In the genomic region with DNA sequence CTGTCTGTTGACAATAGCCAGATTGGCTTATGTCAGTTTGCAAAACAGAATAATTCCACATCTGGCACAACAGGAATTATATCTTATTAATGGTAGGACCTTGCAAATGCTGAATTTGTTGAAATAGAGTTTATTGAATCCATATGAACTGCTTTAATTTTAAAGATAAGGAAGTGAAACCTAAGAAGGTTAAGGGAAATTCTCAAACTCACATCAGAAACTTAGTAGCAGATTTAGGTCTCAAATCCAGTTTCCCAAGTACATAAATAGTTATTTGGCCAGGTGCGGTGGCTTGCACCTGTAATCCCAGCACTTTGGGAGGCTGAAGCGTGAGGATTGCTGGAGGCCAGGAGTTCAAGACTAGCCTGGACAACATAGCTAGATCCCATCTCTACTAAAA, we compare ENCODE assay signal across 36 cellular contexts.
"Had no signal": no experiment of that assay in that cellular context is flagged by ENCODE, and none has a peak within 500 bp of the region (broad histone marks: within the 10 kb centered on the region; RNA-seq: fewer than 3 reads in every experiment).

No MANE protein-coding gene starts in this region.

- FAIRE-seq: astrocyte had no signal

- H3K36me3 ChIP-seq: adrenal gland, breast epithelium, MG63, Peyer's patch had no signal

- H3K9me3 Mint-ChIP-seq: activated CD4-positive, alpha-beta T cell treated with anti-CD3 and anti-CD28 coated beads, Interleukin-2, amount 10 ng/mL, durations not matched to agents 7 days and 5 days; activated naive CD4-positive, alpha-beta T cell treated with anti-CD3 and anti-CD28 coated beads for 36 hours; activated naive CD4-positive, alpha-beta T cell treated with anti-CD3 and anti-CD28 coated beads, Interleukin-2, amount 50 U/mL, for 72 hours; activated T-cell treated with anti-CD3 and anti-CD28 coated beads, Interleukin-2, amount 50 U/mL, for 24 hours; activated T-helper 1 cell treated with anti-CD3 and anti-CD28 coated beads, Interleukin-12 subunit alpha, Interleukin-12 subunit beta, Interleukin-2, Interleukin-4 antibody, amounts not matched to agents 30 ng/mL and 10 ng/mL and 1 ng/mL, durations not matched to agents 14 hours and 24 hours and 36 hours had no signal

- H3K9me3 ChIP-seq: adrenal gland, body of pancreas, breast epithelium, MG63, Peyer's patch had no signal

- H3K4me1 Mint-ChIP-seq: activated CD4-positive, alpha-beta T cell treated with anti-CD3 and anti-CD28 coated beads for 36 hours; activated CD4-positive, alpha-beta T cell treated with anti-CD3 and anti-CD28 coated beads, Interleukin-2, amount 10 ng/mL, durations not matched to agents 7 days and 5 days had no signal

- H3K27me3 Mint-ChIP-seq: activated CD4-positive, alpha-beta T cell treated with anti-CD3 and anti-CD28 coated beads for 36 hours had no signal

- DNase-seq: activated CD4-positive, alpha-beta T cell treated with anti-CD3 and anti-CD28 coated beads for 36 hours; activated CD4-positive, alpha-beta T cell treated with anti-CD3 and anti-CD28 coated beads, Interleukin-2, amount 10 ng/mL, durations not matched to agents 7 days and 5 days; activated CD4-positive, alpha-beta T cell treated with anti-CD3 and anti-CD28 coated beads, Interleukin-2, amount 50 U/mL, for 48 hours; activated CD8-positive, alpha-beta T cell treated with anti-CD3 and anti-CD28 coated beads, Interleukin-2, amount 10 ng/mL, durations not matched to agents 7 days and 5 days; activated gamma-delta T cell treated with Interleukin-2 at 50 U/mL for 16 hours; activated naive CD4-positive, alpha-beta T cell treated with anti-CD3 and anti-CD28 coated beads for 36 hours; activated T-cell treated with anti-CD3 and anti-CD28 coated beads, Interleukin-2, amount 50 U/mL, for 24 hours; adrenal gland; body of pancreas; Kasumi-1; KG1; MG63; NCI-H1048; NCI-H1105 treated with DMSO at 0.1 percent for 48 hours; NCI-H1436; NCI-H1694; NCI-H2029; NCI-H2171; NCI-H510A; NCI-H526; NCI-H748 treated with DMSO at 0.1 percent for 48 hours; NK-92 treated with Interleukin-12 subunit alpha and Interleukin-12 subunit beta, amount 100 ng/mL, for 24 hours; PC-3; Peyer's patch; SIG-M5; SW 1271; T-helper 1 cell; T-helper 2 cell; T-helper 9 cell had no signal

- H3K4me3 Mint-ChIP-seq: activated CD4-positive, alpha-beta T cell treated with anti-CD3 and anti-CD28 coated beads for 36 hours; activated CD4-positive, alpha-beta T cell treated with anti-CD3 and anti-CD28 coated beads, Interleukin-2, amount 10 ng/mL, durations not matched to agents 7 days and 5 days; activated CD8-positive, alpha-beta T cell treated with anti-CD3 and anti-CD28 coated beads, Interleukin-2, amount 10 ng/mL, durations not matched to agents 7 days and 5 days; activated naive CD4-positive, alpha-beta T cell treated with anti-CD3 and anti-CD28 coated beads for 36 hours; activated T-cell treated with anti-CD3 and anti-CD28 coated beads, Interleukin-2, amount 50 U/mL, for 24 hours; activated T-helper 1 cell treated with anti-CD3 and anti-CD28 coated beads, Interleukin-12 subunit alpha, Interleukin-12 subunit beta, Interleukin-2, Interleukin-4 antibody, amounts not matched to agents 30 ng/mL and 10 ng/mL and 1 ng/mL, durations not matched to agents 14 hours and 24 hours and 36 hours had no signal

- H3K27me3 ChIP-seq: adrenal gland, body of pancreas, breast epithelium, MG63, Peyer's patch had no signal

- H3K4me1 ChIP-seq: adrenal gland, body of pancreas, breast epithelium, Peyer's patch had no signal

- ATAC-seq: activated CD4-positive, alpha-beta T cell treated with anti-CD3 and anti-CD28 coated beads for 36 hours; activated CD4-positive, CD25-positive, alpha-beta regulatory T cell treated with anti-CD3 and anti-CD28 coated beads, Interleukin-2, amount 50 U/mL, for 24 hours; activated CD8-positive, alpha-beta T cell treated with anti-CD3 and anti-CD28 coated beads, Interleukin-2, amount 10 ng/mL, durations not matched to agents 7 days and 5 days; activated naive CD4-positive, alpha-beta T cell treated with anti-CD3 and anti-CD28 coated beads, Interleukin-2, amount 50 U/mL, for 72 hours; body of pancreas; PC-3; Right ventricle myocardium inferior had no signal

- H3K27ac Mint-ChIP-seq: activated CD4-positive, alpha-beta T cell treated with anti-CD3 and anti-CD28 coated beads for 36 hours; activated CD4-positive, alpha-beta T cell treated with anti-CD3 and anti-CD28 coated beads, Interleukin-2, amount 10 ng/mL, durations not matched to agents 7 days and 5 days; activated CD8-positive, alpha-beta T cell treated with anti-CD3 and anti-CD28 coated beads, Interleukin-2, amount 10 ng/mL, durations not matched to agents 7 days and 5 days; activated naive CD4-positive, alpha-beta T cell treated with anti-CD3 and anti-CD28 coated beads for 36 hours; activated naive CD4-positive, alpha-beta T cell treated with anti-CD3 and anti-CD28 coated beads, Interleukin-2, amount 50 U/mL, for 72 hours; activated T-cell treated with anti-CD3 and anti-CD28 coated beads, Interleukin-2, amount 50 U/mL, for 24 hours; activated T-helper 1 cell treated with anti-CD3 and anti-CD28 coated beads, Interleukin-12 subunit alpha, Interleukin-12 subunit beta, Interleukin-2, Interleukin-4 antibody, amounts not matched to agents 30 ng/mL and 10 ng/mL and 1 ng/mL, durations not matched to agents 14 hours and 24 hours and 36 hours had no signal

- H3K27ac ChIP-seq: adrenal gland, body of pancreas, breast epithelium, Peyer's patch, RWPE1 had no signal

- H3K4me3 ChIP-seq: adrenal gland, body of pancreas, breast epithelium, MG63, Peyer's patch had no signal
